ENCODE assay signal across 9 cellular contexts in genomic region chr5:95591490-95591901, GRCh38. TPM values are rescaled to one million over a fixed set of nuclear protein-coding genes. Genes with fewer than 3 reads are reported as not detected.
DNase-seq lines count a peak whose midpoint lies in the region; ATAC-seq and TF ChIP-seq lines count a peak whose summit lies in the region.
"Had no signal": no experiment of that assay in that cellular context is flagged by ENCODE, and none has a peak within 500 bp of the region (broad histone marks: within the 10 kb centered on the region; RNA-seq: fewer than 3 reads in every experiment).

No MANE protein-coding gene starts in this region.

- POLR2A ChIA-PET in HEK293T (lab: Yijun Ruan, JAX), result no interaction called here

- CTCF ChIA-PET in HEK293T (lab: Yijun Ruan, JAX), result no interaction called here

- TF ChIP-seq CTCF in GM20000 (IDR thresholded peaks at IDR 0.05; ENCODE audit: extremely low read depth, missing control alignments), result no peak

- ATAC-seq in HG03460 (IDR thresholded peaks at IDR 0.05; ENCODE audit: unreplicated experiment), result peak; percentile 80

- DNase-seq in COLO829 (ENCODE audit: low spot score), result peak; percentile 62
- DNase-seq in GM20000 (ENCODE audit: low spot score), result peak; percentile 31
- DNase-seq in epithelial cell of prostate (ENCODE audit: low read depth, low spot score), result peak; percentile 80
- no peak for DNase-seq in NCI-H2227 (lab: John Stamatoyannopoulos, UW; ENCODE audit: unreplicated experiment)
- DNase-seq in cerebellum (ENCODE audit: low spot score), result no peak
- no peak for DNase-seq in GOT3 (lab: John Stamatoyannopoulos, UW)
- no peak for DNase-seq in HEK293T (ENCODE audit: extremely low spot score)
- DNase-seq: naive B cell had no signal

- H3K27ac ChIP-seq in epithelial cell of prostate, result peak overlapping the region; percentile 55

TF ChIP-seq in HEK293T, 16 proteins besides CTCF, POLR2A, EP300 and RAD21:
- TF ChIP-seq SUZ12 (IDR thresholded peaks at IDR 0.05) (no peak), LEF1 (IDR thresholded peaks at IDR 0.05; ENCODE audit: borderline replicate concordance) (no peak), ELF4 (IDR thresholded peaks at IDR 0.05) (no peak), CTBP1 (IDR thresholded peaks at IDR 0.05; ENCODE audit: borderline replicate concordance) (no peak), FOXM1 (IDR thresholded peaks at IDR 0.05; ENCODE audit: borderline replicate concordance) (no peak), FOXK2 (IDR thresholded peaks at IDR 0.05) (no peak)

RNA-seq across cellular contexts. Expression of gene GPR150, which starts 28.4 kb away (rescaled TPM):
- total RNA-seq in cerebellum, result not detected

RNA-seq across cellular contexts. Expression of gene ARSK, which starts 36.6 kb away (rescaled TPM):
- total RNA-seq in cerebellum, result 10.1 TPM

RNA-seq across cellular contexts. Expression of gene SKIC3, which starts 36.7 kb away (rescaled TPM):
- 181 TPM for total RNA-seq in cerebellum

RNA-seq across cellular contexts. Expression of gene RFESD, which starts 55.1 kb away (rescaled TPM):
- total RNA-seq in cerebellum, result 4.0 TPM

Comparison
In these comparisons a context has a peak if more than half of its experiments do, and no peak if none do; other contexts are left out.
1. DNase-seq: peak in COLO829 (single experiment), GM20000 (single experiment) and epithelial cell of prostate (single experiment); none in NCI-H2227 (single experiment), cerebellum (single experiment), GOT3 (single experiment) and HEK293T (single experiment).